Comparison of ENCODE assay signal across 8 cellular contexts in genomic region chr3:131526801-131527347, GRCh38. TPM values are rescaled to one million over a fixed set of nuclear protein-coding genes. Genes with fewer than 3 reads are reported as not detected.
DNase-seq lines count a peak whose midpoint lies in the region; ATAC-seq and TF ChIP-seq lines count a peak whose summit lies in the region.

No MANE protein-coding gene starts in this region.

- H3K9me3 ChIP-seq in hepatocyte (ENCODE audit: low read depth), result no peaks in the 10 kb centered on the region
- H3K9me3 ChIP-seq in skeletal muscle satellite cell (replicated peaks; ENCODE audit: low read length), result no peaks in the 10 kb centered on the region

- H3K9ac ChIP-seq in skeletal muscle satellite cell (ENCODE audit: low read depth, low read length), result peak overlapping the region; percentile 77

- TF ChIP-seq CTCF in hepatocyte (IDR thresholded peaks at IDR 0.05; ENCODE audit: poor library complexity), result peak; percentile 25

- no peak overlapping the region for H3K27ac ChIP-seq in hepatocyte

- H3K79me2 ChIP-seq in hepatocyte, result no peaks in the 10 kb centered on the region

- no peaks in the 10 kb centered on the region for H3K36me3 ChIP-seq in hepatocyte (replicated peaks; ENCODE audit: insufficient read depth, low read depth)
- no peaks in the 10 kb centered on the region for H3K36me3 ChIP-seq in skeletal muscle satellite cell (ENCODE audit: insufficient read depth, low read length)

- no peaks in the 10 kb centered on the region for H3K9me3 Mint-ChIP-seq in activated CD4-positive, alpha-beta T cell treated with anti-CD3 and anti-CD28 coated beads for 36 hours (ENCODE audit: low read depth)
- no peaks in the 10 kb centered on the region for H3K9me3 Mint-ChIP-seq in activated naive CD8-positive, alpha-beta T cell treated with anti-CD3 and anti-CD28 coated beads, Interleukin-2, amount 10 ng/mL, durations not matched to agents 7 days and 5 days

- H3K27me3 ChIP-seq in hepatocyte (no peaks in the 10 kb centered on the region), skeletal muscle satellite cell (ENCODE audit: control insufficient read depth, insufficient read depth, low read length) (peaks cover under 1% of the 10 kb centered on the region)

- POLR2A ChIA-PET in activated CD4-positive, alpha-beta T cell treated with anti-CD3 and anti-CD28 coated beads for 36 hours (lab: Charles Lee), result no interaction called here
- POLR2A ChIA-PET in activated naive CD8-positive, alpha-beta T cell treated with anti-CD3 and anti-CD28 coated beads, Interleukin-2, amount 10 ng/mL, durations not matched to agents 7 days and 5 days (lab: Charles Lee), result no interaction called here

- H3K4me1 ChIP-seq in hepatocyte (ENCODE audit: insufficient read depth) (no peaks in the 10 kb centered on the region), skeletal muscle satellite cell (ENCODE audit: control insufficient read depth, insufficient read depth, low read length) (peaks cover 6% of the 10 kb centered on the region)

- CTCF ChIA-PET in activated CD4-positive, alpha-beta T cell treated with anti-CD3 and anti-CD28 coated beads for 36 hours (lab: Charles Lee), result no interaction called here

- H3K4me3 Mint-ChIP-seq in activated CD4-positive, alpha-beta T cell treated with anti-CD3 and anti-CD28 coated beads for 36 hours, result no peak overlapping the region
- H3K4me3 Mint-ChIP-seq in activated naive CD8-positive, alpha-beta T cell treated with anti-CD3 and anti-CD28 coated beads, Interleukin-2, amount 10 ng/mL, durations not matched to agents 7 days and 5 days, result peak overlapping the region; percentile 25

- H2AFZ ChIP-seq in hepatocyte, result no peak overlapping the region

- 51% methylated on average over 34 of the region's 37 CpGs for WGBS in hepatocyte (ENCODE audit: low lambda C conversion rate, missing lambda C conversion rate)

- no peak overlapping the region for H3K4me3 ChIP-seq in hepatocyte
- peak overlapping the region; percentile 77 for H3K4me3 ChIP-seq in skeletal muscle satellite cell (ENCODE audit: low read length)

- no peaks in the 10 kb centered on the region for H3K36me3 Mint-ChIP-seq in activated CD4-positive, alpha-beta T cell treated with anti-CD3 and anti-CD28 coated beads for 36 hours (ENCODE audit: low read depth)
- H3K36me3 Mint-ChIP-seq in activated naive CD8-positive, alpha-beta T cell treated with anti-CD3 and anti-CD28 coated beads, Interleukin-2, amount 10 ng/mL, durations not matched to agents 7 days and 5 days, result no peaks in the 10 kb centered on the region

- H3K4me1 Mint-ChIP-seq in activated CD4-positive, alpha-beta T cell treated with anti-CD3 and anti-CD28 coated beads for 36 hours, result no peaks in the 10 kb centered on the region
- no peaks in the 10 kb centered on the region for H3K4me1 Mint-ChIP-seq in activated naive CD8-positive, alpha-beta T cell treated with anti-CD3 and anti-CD28 coated beads, Interleukin-2, amount 10 ng/mL, durations not matched to agents 7 days and 5 days

- no peaks in the 10 kb centered on the region for H4K20me1 ChIP-seq in hepatocyte (ENCODE audit: insufficient read depth, poor library complexity, severe bottlenecking)

- DNase-seq in activated CD4-positive, alpha-beta T cell treated with anti-CD3 and anti-CD28 coated beads for 36 hours, result peak; percentile 48
- no peak for DNase-seq in activated CD4-positive, alpha-beta T cell treated with anti-CD3 and anti-CD28 coated beads for 4 hours
- DNase-seq in activated naive CD8-positive, alpha-beta T cell treated with anti-CD3 and anti-CD28 coated beads, Interleukin-2, amount 10 ng/mL, durations not matched to agents 7 days and 5 days, result peak; percentile 34
- DNase-seq in hepatocyte (ENCODE audit: low spot score), result peak; percentile 29
- DNase-seq in Kasumi-1 (lab: John Stamatoyannopoulos, UW), result no peak
- DNase-seq in effector CD8-positive, alpha-beta T cell (lab: John Stamatoyannopoulos, UW), result no peak
- no peak for DNase-seq in AML-193 (lab: John Stamatoyannopoulos, UW)

- intact Hi-C loops in activated CD4-positive, alpha-beta T cell treated with anti-CD3 and anti-CD28 coated beads for 36 hours (cut with DNase I, micrococcal nuclease), result no loop called here

- H3K9me2 ChIP-seq in hepatocyte (replicated peaks; ENCODE audit: insufficient read depth), result no peaks in the 10 kb centered on the region

- peaks cover 32% of the 10 kb centered on the region for H3K27me3 Mint-ChIP-seq in activated CD4-positive, alpha-beta T cell treated with anti-CD3 and anti-CD28 coated beads for 36 hours
- H3K27me3 Mint-ChIP-seq in activated naive CD8-positive, alpha-beta T cell treated with anti-CD3 and anti-CD28 coated beads, Interleukin-2, amount 10 ng/mL, durations not matched to agents 7 days and 5 days, result peaks cover 39% of the 10 kb centered on the region

- no peak overlapping the region for H3K27ac Mint-ChIP-seq in activated CD4-positive, alpha-beta T cell treated with anti-CD3 and anti-CD28 coated beads for 36 hours
- H3K27ac Mint-ChIP-seq in activated naive CD8-positive, alpha-beta T cell treated with anti-CD3 and anti-CD28 coated beads, Interleukin-2, amount 10 ng/mL, durations not matched to agents 7 days and 5 days, result no peak overlapping the region

- peak; percentile 51 for ATAC-seq in activated CD4-positive, alpha-beta T cell treated with anti-CD3 and anti-CD28 coated beads for 36 hours
- no peak for ATAC-seq in activated naive CD8-positive, alpha-beta T cell treated with anti-CD3 and anti-CD28 coated beads, Interleukin-2, amount 10 ng/mL, durations not matched to agents 7 days and 5 days (ENCODE audit: low read depth)

- H3K4me2 ChIP-seq in hepatocyte (peak overlapping the region; percentile 60), skeletal muscle satellite cell (ENCODE audit: low read length) (peak overlapping the region; percentile 96)

RNA-seq across cellular contexts. Expression of gene MRPL3, which starts 24.1 kb away (rescaled TPM):
- 100 to 1,000 TPM; 166 to 278 TPM for total RNA-seq in activated CD4-positive, alpha-beta T cell treated with anti-CD3 and anti-CD28 coated beads for 36 hours
- total RNA-seq in activated naive CD8-positive, alpha-beta T cell treated with anti-CD3 and anti-CD28 coated beads, Interleukin-2, amount 10 ng/mL, durations not matched to agents 7 days and 5 days, result 10 to 100 TPM; 55.6 to 57.5 TPM
- 113 and 126 TPM in 2 replicates for total RNA-seq in hepatocyte
- 82.3 and 87.8 TPM in 2 replicates for polyA plus RNA-seq in hepatocyte
- 154 and 166 TPM in 2 replicates for total RNA-seq in skeletal muscle satellite cell (2012; rRNA removed)

Comparison
In these comparisons a context has a peak if more than half of its experiments do, and no peak if none do; other contexts are left out.
1. DNase-seq: peak in activated CD4-positive, alpha-beta T cell treated with anti-CD3 and anti-CD28 coated beads for 36 hours (single experiment), activated naive CD8-positive, alpha-beta T cell treated with anti-CD3 and anti-CD28 coated beads, Interleukin-2, amount 10 ng/mL, durations not matched to agents 7 days and 5 days (single experiment) and hepatocyte (single experiment); none in activated CD4-positive, alpha-beta T cell treated with anti-CD3 and anti-CD28 coated beads for 4 hours (0 of 2), Kasumi-1 (0 of 2), effector CD8-positive, alpha-beta T cell (single experiment) and AML-193 (0 of 2).